8 cellular contexts compared by ENCODE assay signal in the genomic region with DNA sequence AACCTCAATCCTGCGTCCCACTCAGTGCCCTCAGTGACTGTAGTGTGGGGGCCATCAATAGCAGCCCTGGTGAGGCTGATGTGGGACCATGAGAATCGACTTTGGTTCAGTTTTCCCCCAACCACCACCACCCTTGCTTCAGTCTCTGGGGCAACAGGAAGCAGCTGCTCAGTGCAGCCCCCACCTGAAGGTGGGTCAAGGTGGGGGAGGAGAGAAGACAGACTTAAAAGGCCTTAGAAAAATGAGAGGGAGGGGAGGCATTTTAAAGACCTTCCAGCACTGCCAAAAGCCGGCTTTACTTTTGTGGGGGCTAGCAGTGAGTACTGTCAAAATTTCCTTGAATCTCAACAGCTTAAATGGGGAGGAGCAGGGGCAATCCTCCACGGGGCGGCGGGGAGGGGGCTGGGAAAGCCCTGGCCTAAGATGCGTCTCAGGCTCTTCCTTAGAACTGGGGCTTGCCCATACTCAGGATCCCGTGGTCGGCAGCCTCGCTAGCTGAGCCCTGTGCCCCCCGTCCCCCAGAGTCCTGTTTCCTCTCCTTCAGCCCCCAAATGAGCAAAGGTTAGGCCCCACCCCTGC. TPM values are rescaled to one million over a fixed set of nuclear protein-coding genes. Genes with fewer than 3 reads are reported as not detected.
DNase-seq lines count a peak whose midpoint lies in the region; ATAC-seq and TF ChIP-seq lines count a peak whose summit lies in the region.

No MANE protein-coding gene starts in this region.

- no peak for TF ChIP-seq EP300 in stomach (IDR thresholded peaks at IDR 0.05)

- no peaks in the 10 kb centered on the region for H3K9me3 Mint-ChIP-seq in activated T-cell treated with anti-CD3 and anti-CD28 coated beads, Interleukin-2, amount 50 U/mL, for 24 hours
- H3K9me3 Mint-ChIP-seq in activated naive CD4-positive, alpha-beta T cell treated with anti-CD3 and anti-CD28 coated beads, Interleukin-2, amount 50 U/mL, for 24 hours: no peaks in the 10 kb centered on the region

- peaks cover 88% of the 10 kb centered on the region for H3K4me1 Mint-ChIP-seq in activated T-cell treated with anti-CD3 and anti-CD28 coated beads, Interleukin-2, amount 50 U/mL, for 24 hours (ENCODE audit: low read depth)
- peaks cover 76% of the 10 kb centered on the region for H3K4me1 Mint-ChIP-seq in activated naive CD4-positive, alpha-beta T cell treated with anti-CD3 and anti-CD28 coated beads, Interleukin-2, amount 50 U/mL, for 24 hours

- TF ChIP-seq POLR2A in stomach (IDR thresholded peaks at IDR 0.05): no peak

- DNase-seq in activated T-cell treated with anti-CD3 and anti-CD28 coated beads, Interleukin-2, amount 50 U/mL, for 24 hours: no peak
- DNase-seq in activated T-cell treated with anti-CD3 and anti-CD28 coated beads, Interleukin-2, amount 50 U/mL, for 48 hours: no peak
- no peak for DNase-seq in stomach
- no peak for DNase-seq in amniotic stem cell (lab: John Stamatoyannopoulos, UW)
- no peak for DNase-seq in iPS-NIHi11 (ENCODE audit: low spot score)

- peak overlapping the region; percentile 94 for H3K27ac Mint-ChIP-seq in activated T-cell treated with anti-CD3 and anti-CD28 coated beads, Interleukin-2, amount 50 U/mL, for 24 hours
- H3K27ac Mint-ChIP-seq in activated naive CD4-positive, alpha-beta T cell treated with anti-CD3 and anti-CD28 coated beads, Interleukin-2, amount 50 U/mL, for 24 hours: peak overlapping the region; percentile 96

- H3K4me3 Mint-ChIP-seq in activated T-cell treated with anti-CD3 and anti-CD28 coated beads, Interleukin-2, amount 50 U/mL, for 24 hours: peak overlapping the region; percentile 85
- H3K4me3 Mint-ChIP-seq in activated naive CD4-positive, alpha-beta T cell treated with anti-CD3 and anti-CD28 coated beads, Interleukin-2, amount 50 U/mL, for 24 hours: peak overlapping the region; percentile 98

- no peaks in the 10 kb centered on the region for H3K27me3 Mint-ChIP-seq in activated T-cell treated with anti-CD3 and anti-CD28 coated beads, Interleukin-2, amount 50 U/mL, for 24 hours
- H3K27me3 Mint-ChIP-seq in activated naive CD4-positive, alpha-beta T cell treated with anti-CD3 and anti-CD28 coated beads, Interleukin-2, amount 50 U/mL, for 24 hours: no peaks in the 10 kb centered on the region

- H3K27ac ChIP-seq in iPS-20b (ENCODE audit: low read length) (no peak overlapping the region), stomach (peak overlapping the region; percentile 89 to 96 (median 95))

- no peak for ATAC-seq in GM21390 (IDR thresholded peaks at IDR 0.05; ENCODE audit: unreplicated experiment)

- H3K27me3 ChIP-seq in iPS-20b (ENCODE audit: insufficient read depth, low read length) (no peaks in the 10 kb centered on the region), stomach (no peaks in the 10 kb centered on the region)

- TF ChIP-seq CTCF in stomach (IDR thresholded peaks at IDR 0.05): no peak

- WGBS in stomach, 5 donors: 3 to 8% (median 6%) methylated on average over 11 of the region's 11 CpGs

- intact Hi-C loops in stomach (cut with DNase I; ENCODE audit: low total_unique reads): loop anchor here (10.0 kb wide), 1 partner anchor 49 kb away; a partner anchor contains a TSS

- peak overlapping the region; percentile 75; the same call in 1 of the 2 replicates for H3K9ac ChIP-seq in iPS-20b (ENCODE audit: low read depth, low read length)

- H3K4me1 ChIP-seq in iPS-20b (ENCODE audit: insufficient read depth, low read length) (peaks cover 30% of the 10 kb centered on the region), stomach (peaks cover 46 to 88% (median 69%) of the 10 kb centered on the region in 4 donors)

- H3K36me3 Mint-ChIP-seq in activated T-cell treated with anti-CD3 and anti-CD28 coated beads, Interleukin-2, amount 50 U/mL, for 24 hours (ENCODE audit: low read depth): peaks cover 47% of the 10 kb centered on the region
- H3K36me3 Mint-ChIP-seq in activated naive CD4-positive, alpha-beta T cell treated with anti-CD3 and anti-CD28 coated beads, Interleukin-2, amount 50 U/mL, for 24 hours: peaks cover 16% of the 10 kb centered on the region

- H3K9me3 ChIP-seq in iPS-20b (ENCODE audit: insufficient read depth, low read depth, low read length) (no peaks in the 10 kb centered on the region), stomach (no peaks in the 10 kb centered on the region)

- H3K36me3 ChIP-seq in iPS-20b (ENCODE audit: insufficient read depth, low read depth, low read length) (peaks cover 35% of the 10 kb centered on the region), stomach (peaks cover 31 to 33% (median 32%) of the 10 kb centered on the region in 4 donors)

- H3K4me3 ChIP-seq in iPS-20b (ENCODE audit: low read length): peak overlapping the region; percentile 82
- peak overlapping the region; percentile 80 to 95 (median 86) for H3K4me3 ChIP-seq in stomach

RNA-seq across cellular contexts. Expression of a gene that starts 5.5 kb away (rescaled TPM):
- total RNA-seq in stomach: 100 to 1,000 TPM in 3 of 5 donors, 10 to 100 TPM in 2; 69.4 to 158 (median 112) TPM
- polyA plus RNA-seq in stomach: 10 to 100 TPM in 2 of 3 donors, 1 to 10 TPM in 1; 9.5 to 19.4 (median 11.6) TPM

RNA-seq across cellular contexts. Expression of a gene that starts 10.2 kb away (rescaled TPM):
- 100 to 1,000 TPM; 183 to 604 (median 386) TPM for total RNA-seq in stomach
- polyA plus RNA-seq in stomach: 100 to 1,000 TPM; 505 to 573 (median 536) TPM

RNA-seq across cellular contexts. Expression of a gene that starts 52.5 kb away (rescaled TPM):
- 100 to 1,000 TPM in 1 of 5 donors, 10 to 100 TPM in 4; 43.3 to 120 (median 78.8) TPM for total RNA-seq in stomach
- polyA plus RNA-seq in stomach: 100 to 1,000 TPM in 2 of 3 donors, 10 to 100 TPM in 1; 97.7 to 145 (median 113) TPM
